8 cellular contexts compared by ENCODE assay signal in the genomic region with DNA sequence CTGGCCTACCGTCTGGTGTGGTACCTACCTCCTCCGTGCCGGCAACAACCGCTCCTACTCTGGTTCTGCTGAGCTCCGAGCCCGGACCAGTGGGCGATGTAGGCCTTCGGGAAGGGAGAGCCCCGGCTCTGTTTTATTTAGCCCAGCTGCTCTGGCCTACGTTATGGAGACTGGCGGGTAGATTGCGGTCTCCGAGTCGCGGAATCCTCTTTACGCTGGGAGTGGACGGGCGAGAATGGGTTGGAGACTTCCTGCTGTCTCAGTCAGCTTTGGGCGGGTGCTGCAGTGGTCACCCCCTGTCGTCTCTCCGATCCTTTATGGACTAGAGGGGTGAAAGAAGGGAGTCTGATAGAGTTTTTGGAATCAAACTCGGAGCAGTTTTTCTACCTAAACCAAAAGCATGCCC. TPM values are rescaled to one million over a fixed set of nuclear protein-coding genes. Genes with fewer than 3 reads are reported as not detected.
DNase-seq lines count a peak whose midpoint lies in the region; ATAC-seq, FAIRE-seq and TF ChIP-seq lines count a peak whose summit lies in the region.

No MANE protein-coding gene starts in this region.

- H3K4me1 ChIP-seq in right atrium auricular region (peaks cover 0 to 25% of the 10 kb centered on the region in 2 donors), small intestine (ENCODE audit: control insufficient read depth in 2 of 2, insufficient read depth in 1 of 2, low read depth in 1 of 2, low read length in 1 of 2) (peaks cover 3 to 13% of the 10 kb centered on the region in 2 donors)

- peaks cover 11% of the 10 kb centered on the region for H3K36me3 Mint-ChIP-seq in activated CD8-positive, alpha-beta T cell treated with anti-CD3 and anti-CD28 coated beads for 36 hours (ENCODE audit: low read depth)

- H3K4me1 Mint-ChIP-seq in activated CD8-positive, alpha-beta T cell treated with anti-CD3 and anti-CD28 coated beads for 36 hours (ENCODE audit: low read depth), result peaks cover 42% of the 10 kb centered on the region

- no peaks in the 10 kb centered on the region for H3K36me3 ChIP-seq in BJ (ENCODE audit: control insufficient read depth, insufficient read depth, low read length)
- peaks cover 2% of the 10 kb centered on the region for H3K36me3 ChIP-seq in right atrium auricular region
- no peaks in the 10 kb centered on the region for H3K36me3 ChIP-seq in small intestine (ENCODE audit: control insufficient read depth in 2 of 2, insufficient read depth in 2 of 2, low read length in 2 of 2)

- FAIRE-seq in small intestine (lab: Jason Lieb, UNC), result no peak

- H3K27ac ChIP-seq in right atrium auricular region (peak overlapping the region; percentile 97 to 98), small intestine (ENCODE audit: low read depth in 1 of 2, low read length in 1 of 2) (peak overlapping the region; percentile 71 to 99)

- H3K9me3 Mint-ChIP-seq in activated CD8-positive, alpha-beta T cell treated with anti-CD3 and anti-CD28 coated beads for 36 hours, result no peaks in the 10 kb centered on the region

- TF ChIP-seq CTCF in BJ (IDR thresholded peaks at IDR 0.05; ENCODE audit: insufficient read depth, low read depth, low read length) (no peak), right atrium auricular region (IDR thresholded peaks at IDR 0.05) (no peak)
- no peak for TF ChIP-seq CTCF in activated CD8-positive, alpha-beta T cell treated with anti-CD3 and anti-CD28 coated beads for 36 hours (IDR thresholded peaks at IDR 0.05)

- H3K27me3 ChIP-seq in BJ (ENCODE audit: control insufficient read depth, insufficient read depth, low read length) (no peaks in the 10 kb centered on the region), right atrium auricular region (no peaks in the 10 kb centered on the region), small intestine (ENCODE audit: control insufficient read depth in 2 of 2, insufficient read depth in 2 of 2, low read length in 2 of 2) (no peaks in the 10 kb centered on the region)

- no peak for DNase-seq in BJ (ENCODE audit: low read depth)
- DNase-seq in activated CD8-positive, alpha-beta T cell treated with anti-CD3 and anti-CD28 coated beads for 36 hours, result no peak
- no peak for DNase-seq in right atrium auricular region (ENCODE audit: low spot score)
- DNase-seq in small intestine, result no peak
- DNase-seq in mucosa of gallbladder (ENCODE audit: low spot score), result no peak
- no peak for DNase-seq in epidermal melanocyte (ENCODE audit: insufficient read length, low spot score)

- intact Hi-C loops in activated CD8-positive, alpha-beta T cell treated with anti-CD3 and anti-CD28 coated beads for 36 hours (cut with micrococcal nuclease), result no loop called here

- H3K4me3 Mint-ChIP-seq in activated CD8-positive, alpha-beta T cell treated with anti-CD3 and anti-CD28 coated beads for 36 hours, result peak overlapping the region; percentile 87

- H3K9me3 ChIP-seq in right atrium auricular region (no peaks in the 10 kb centered on the region), small intestine (ENCODE audit: control insufficient read depth, low read depth) (no peaks in the 10 kb centered on the region)

- WGBS in small intestine, 3 donors, result 0% methylated on average over 22 of the region's 22 CpGs

- peak; percentile 35 for ATAC-seq in GM19351 (IDR thresholded peaks at IDR 0.05; ENCODE audit: unreplicated experiment)
- ATAC-seq in HG03378 (IDR thresholded peaks at IDR 0.05; ENCODE audit: unreplicated experiment), result peak; percentile 39
- ATAC-seq in activated CD8-positive, alpha-beta T cell treated with anti-CD3 and anti-CD28 coated beads for 36 hours, result peak; percentile 29

- CTCF ChIA-PET in BJ (lab: Yijun Ruan, JAX), result interaction anchor here (1.7 to 9.3 kb wide), 5 partner anchors 134 to 597 kb away, joined by 3 to 112 read pairs (median 9); no protein-coding TSS in a partner anchor
- CTCF ChIA-PET in activated CD8-positive, alpha-beta T cell treated with anti-CD3 and anti-CD28 coated beads for 36 hours (lab: Charles Lee), result interaction anchor here (1.0 to 8.6 kb wide), 6 partner anchors 16 to 402 kb away, joined by 4 to 117 read pairs (median 10); no protein-coding TSS in a partner anchor

- H3K27ac Mint-ChIP-seq in activated CD8-positive, alpha-beta T cell treated with anti-CD3 and anti-CD28 coated beads for 36 hours, result peak overlapping the region; percentile 100

- POLR2A ChIA-PET in BJ (lab: Charles Lee), result interaction anchor here (0.5 kb wide), 1 partner anchor 478 kb away, joined by 4 read pairs; no protein-coding TSS in a partner anchor
- POLR2A ChIA-PET in activated CD8-positive, alpha-beta T cell treated with anti-CD3 and anti-CD28 coated beads for 36 hours (lab: Charles Lee), result interaction anchor here (1.0 to 2.6 kb wide), 6 partner anchors 124 to 576 kb away, joined by 3 to 17 read pairs (median 12); partner anchors contain the start of genes DLD and HBP1

- H3K4me3 ChIP-seq in BJ (ENCODE audit: low read depth, low read length) (peak overlapping the region; percentile 74), right atrium auricular region (peak overlapping the region; percentile 72 to 94), small intestine (ENCODE audit: low read depth in 1 of 2, low read length in 2 of 2) (peak overlapping the region; percentile 77 to 90)

- H3K27me3 Mint-ChIP-seq in activated CD8-positive, alpha-beta T cell treated with anti-CD3 and anti-CD28 coated beads for 36 hours, result no peaks in the 10 kb centered on the region

RNA-seq across cellular contexts. Expression of gene CBLL1, which starts 0.4 kb away (rescaled TPM):
- 12.2 and 13.9 TPM in 2 replicates for polyA plus RNA-seq in BJ (2011; rRNA removed)
- 9.4 and 11.9 TPM in 2 replicates for polyA minus RNA-seq in BJ (2011; rRNA and poly(A)+ RNA removed)
- total RNA-seq in activated CD8-positive, alpha-beta T cell treated with anti-CD3 and anti-CD28 coated beads for 36 hours, result 10 to 100 TPM; 31.7 to 38.2 TPM
- total RNA-seq in right atrium auricular region, result 10 to 100 TPM; 19.3 to 31.9 TPM
- 1 to 10 TPM; 6.2 to 9.8 (median 6.9) TPM for polyA plus RNA-seq in small intestine
- 23.5 TPM for total RNA-seq in mucosa of gallbladder

RNA-seq across cellular contexts. Expression of gene SLC26A3, which starts 58.7 kb away (rescaled TPM):
- polyA plus RNA-seq in BJ (2011; rRNA removed), result not detected in 2 replicates
- polyA minus RNA-seq in BJ (2011; rRNA and poly(A)+ RNA removed), result not detected in 2 replicates
- total RNA-seq in activated CD8-positive, alpha-beta T cell treated with anti-CD3 and anti-CD28 coated beads for 36 hours, result not detected
- not detected for total RNA-seq in right atrium auricular region
- polyA plus RNA-seq in small intestine, result 100 to 1,000 TPM in 1 of 3 donors, 10 to 100 TPM in 2; 56.0 to 122 (median 70.7) TPM
- 856 TPM for total RNA-seq in mucosa of gallbladder

Comparison
In these comparisons a context has a peak if more than half of its experiments do, and no peak if none do; other contexts are left out.
1. RNA of gene SLC26A3, which starts 58.7 kb away (total RNA-seq): 856 TPM in mucosa of gallbladder (single experiment); not detected in activated CD8-positive, alpha-beta T cell treated with anti-CD3 and anti-CD28 coated beads for 36 hours and not detected in right atrium auricular region; every median in the first group is over 100 times any median in the second.
2. Peak in every context shown above with its lines, with median percentiles within 50 percentile points of each other: H3K4me3 ChIP-seq and ATAC-seq.